Comparison of ENCODE assay signal across 8 cellular contexts in the genomic region with DNA sequence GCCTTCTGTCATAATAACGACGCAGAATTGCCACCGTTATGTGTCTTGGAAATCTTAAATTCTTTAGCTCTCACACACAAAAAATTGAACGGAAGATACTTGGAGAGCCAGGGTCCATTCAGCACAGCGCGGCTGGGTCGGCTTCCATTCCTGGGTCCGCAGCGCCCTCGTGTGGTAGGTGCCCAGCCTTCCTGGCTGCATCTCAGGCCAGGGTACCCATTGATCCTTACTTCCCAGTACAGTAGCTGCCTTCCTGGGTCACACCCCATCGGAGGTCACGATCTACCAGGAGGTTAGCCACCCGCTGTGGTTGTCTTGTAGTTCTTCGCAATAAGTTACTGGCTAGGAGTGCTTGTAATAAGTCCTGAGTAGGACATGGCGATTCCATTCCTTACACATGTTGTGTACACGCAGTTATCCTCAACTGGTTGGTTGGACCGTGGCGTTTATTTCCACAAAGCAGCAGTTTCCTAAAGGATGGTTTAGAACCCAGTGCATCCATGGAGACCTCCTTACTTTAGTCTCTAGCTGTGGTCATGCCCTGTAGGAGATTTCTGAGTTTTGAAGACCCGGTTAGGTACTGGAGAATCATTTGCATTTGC. TPM values are rescaled to one million over a fixed set of nuclear protein-coding genes. Genes with fewer than 3 reads are reported as not detected.
DNase-seq lines count a peak whose midpoint lies in the region; ATAC-seq and TF ChIP-seq lines count a peak whose summit lies in the region.

No MANE protein-coding gene starts in this region.

- WGBS in lung, 2 donors: 30 to 32% methylated on average over 19 of the region's 19 CpGs

- peak; percentile 89 for ATAC-seq in GM18907 (IDR thresholded peaks at IDR 0.05; ENCODE audit: unreplicated experiment)
- ATAC-seq in HG03108 (IDR thresholded peaks at IDR 0.05; ENCODE audit: unreplicated experiment): peak; percentile 64
- ATAC-seq in lung (ENCODE audit: insufficient read depth, low FRiP score): peak; percentile 92

- no peak overlapping the region for H3K27ac ChIP-seq in lung (ENCODE audit: low read depth in 1 of 2, low read length in 1 of 2)

- no peaks in the 10 kb centered on the region for H3K9me3 ChIP-seq in lung (ENCODE audit: control insufficient read depth in 2 of 2, insufficient read depth in 1 of 2, low read length in 1 of 2)

- H3K4me3 ChIP-seq in lung: no peak overlapping the region

- H3K27me3 ChIP-seq in lung (ENCODE audit: control insufficient read depth, insufficient read depth): no peaks in the 10 kb centered on the region

- peaks cover 2% of the 10 kb centered on the region in 2 donors for H3K36me3 ChIP-seq in lung (ENCODE audit: control insufficient read depth in 2 of 2, insufficient read depth in 2 of 2, low read length in 2 of 2)

- peak; percentile 80 for TF ChIP-seq CTCF in lung (IDR thresholded peaks at IDR 0.05; ENCODE audit: control extremely low read depth, extremely low read depth)

- DNase-seq in C1 segment of cervical spinal cord (lab: John Stamatoyannopoulos, UW) (peak in 12 of 14 donors; percentile 24 to 78 (median 50)), NCI-H2227 (lab: John Stamatoyannopoulos, UW; ENCODE audit: unreplicated experiment) (peak; percentile 86), dedifferentiated amniotic fluid mesenchymal stem cell (ENCODE audit: extremely low spot score) (peak; percentile 50), lung (ENCODE audit: low spot score) (peak; percentile 81)
- peak; percentile 49 to 57 for DNase-seq in activated CD4-positive, alpha-beta T cell treated with anti-CD3 and anti-CD28 coated beads for 4 hours
- DNase-seq in stimulated activated CD8-positive, alpha-beta memory T cell treated with anti-CD3 and anti-CD28 coated beads, Interleukin-12 subunit alpha, Interleukin-12 subunit beta, amount 100 ng/mL, for 4 hours (ENCODE audit: low read depth): peak; percentile 4

- H3K4me1 ChIP-seq in lung (ENCODE audit: control insufficient read depth in 2 of 2, insufficient read depth in 2 of 2, low read length in 2 of 2): no peaks in the 10 kb centered on the region

RNA-seq across cellular contexts. Expression of a gene that starts 9.9 kb away (rescaled TPM):
- 10 to 100 TPM; 19.2 to 22.3 TPM for total RNA-seq in lung
- polyA plus RNA-seq in lung: 10 to 100 TPM; 10.1 to 12.3 TPM

RNA-seq across cellular contexts. Expression of a gene that starts 28.7 kb away (rescaled TPM):
- total RNA-seq in lung: 10 to 100 TPM; 42.9 to 49.9 TPM
- polyA plus RNA-seq in lung: 10 to 100 TPM; 21.4 to 36.1 TPM

Comparison
In these comparisons a context has a peak if more than half of its experiments do, and no peak if none do; other contexts are left out.
1. DNase-seq: peak in every context shown above with its lines; median percentile 86 in NCI-H2227; 81 in lung; 53 in activated CD4-positive, alpha-beta T cell treated with anti-CD3 and anti-CD28 coated beads for 4 hours; 50 in C1 segment of cervical spinal cord; 50 in dedifferentiated amniotic fluid mesenchymal stem cell; 4 in stimulated activated CD8-positive, alpha-beta memory T cell treated with anti-CD3 and anti-CD28 coated beads, Interleukin-12 subunit alpha, Interleukin-12 subunit beta, amount 100 ng/mL, for 4 hours.